Comparison of ENCODE assay signal across 10 cellular contexts in genomic region chr3:192326656-192327055, GRCh38.
"Had no signal": no experiment of that assay in that cellular context is flagged by ENCODE, and none has a peak within 500 bp of the region (broad histone marks: within the 10 kb centered on the region; RNA-seq: fewer than 3 reads in every experiment).

No MANE protein-coding gene starts in this region.

- H2AFZ ChIP-seq: GM23248, GM23338 had no signal

- H3K4me1 ChIP-seq: HAP-1 had no signal

- DNase-seq: GM23248, GOT3, H7, H9, HCEC 1CT, HFFc6 had no signal

- H3K9me3 ChIP-seq: HAP-1 had no signal

- H3K9ac ChIP-seq: GM23248 had no signal

- H3K36me3 ChIP-seq: HAP-1 had no signal

- FAIRE-seq: H54 had no signal

- H3K4me2 ChIP-seq: GM23338 had no signal

- H3K4me3 ChIP-seq: GM23248, GM23338, HAP-1 had no signal

- ATAC-seq: GM23338, HCT116 had no signal

- H3K27ac ChIP-seq: GM23248 had no signal
